Comparison of ENCODE assay signal across 7 cellular contexts in the genomic region with DNA sequence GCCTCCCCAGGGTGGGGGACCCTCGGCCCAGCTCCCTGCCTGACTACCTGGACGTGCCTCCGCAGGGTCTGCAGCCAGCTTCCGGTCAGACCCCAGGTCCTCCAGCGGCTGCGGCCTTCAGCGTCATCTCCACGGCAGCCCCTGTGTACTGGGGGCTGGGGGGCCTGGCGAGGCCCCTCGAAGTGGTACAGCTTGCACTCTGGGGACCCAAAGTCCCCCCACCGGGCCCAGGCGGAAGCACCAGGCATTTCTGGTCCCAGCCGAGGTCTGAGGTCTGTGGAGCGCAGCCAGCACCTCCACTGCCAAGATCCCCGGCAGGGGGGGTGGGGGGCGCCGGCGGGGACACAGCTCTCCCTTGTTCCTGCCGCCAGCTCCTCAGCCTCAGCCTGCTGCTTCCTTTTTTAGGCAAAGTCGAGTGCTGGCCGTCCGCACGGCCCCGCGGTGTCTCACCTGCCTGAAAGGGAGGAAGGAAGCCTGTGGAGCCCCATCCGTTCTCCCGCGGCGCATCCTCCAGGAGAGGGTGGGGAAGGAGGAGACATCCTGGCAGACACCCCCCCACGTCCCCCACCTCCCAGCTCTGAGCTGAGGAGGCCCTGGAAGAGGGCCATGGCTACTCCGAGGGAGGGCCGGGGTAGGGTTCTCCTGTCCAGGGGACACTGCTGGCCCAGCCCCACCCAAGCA. TPM values are rescaled to one million over a fixed set of nuclear protein-coding genes. Genes with fewer than 3 reads are reported as not detected.
DNase-seq lines count a peak whose midpoint lies in the region; ATAC-seq, FAIRE-seq and TF ChIP-seq lines count a peak whose summit lies in the region.
"Had no signal": no experiment of that assay in that cellular context is flagged by ENCODE, and none has a peak within 500 bp of the region (broad histone marks: within the 10 kb centered on the region; RNA-seq: fewer than 3 reads in every experiment).

No MANE protein-coding gene starts in this region.

- peak overlapping the region; percentile 57; the same call in 1 of the 3 replicates for H3K27ac ChIP-seq in K562 (ENCODE audit: extremely low read depth, low read depth, low read length)
- H3K27ac ChIP-seq in Karpas-422 (ENCODE audit: low read length) = no peak overlapping the region

- ATAC-seq in K562 = no peak
- ATAC-seq in naive thymus-derived CD8-positive, alpha-beta T cell = peak; percentile 21 to 24
- ATAC-seq in effector memory CD8-positive, alpha-beta T cell (replicated peaks) = no peak
- ATAC-seq in GM18870 (IDR thresholded peaks at IDR 0.05; ENCODE audit: unreplicated experiment) = no peak

- intact Hi-C loops in K562 (cut with micrococcal nuclease) = no loop called here

- H3K4me3 ChIP-seq in K562 (no peak overlapping the region), Karpas-422 (ENCODE audit: low read length) (no peak overlapping the region)

- H4K20me1 ChIP-seq in K562 (replicated peaks; ENCODE audit: control insufficient read depth, insufficient read depth, low read length) (no peaks in the 10 kb centered on the region), Karpas-422 (ENCODE audit: insufficient read depth, low read depth, low read length) (no peaks in the 10 kb centered on the region)

- no peak overlapping the region for H3K27ac Mint-ChIP-seq in naive thymus-derived CD8-positive, alpha-beta T cell
- no peak overlapping the region for H3K27ac Mint-ChIP-seq in effector memory CD8-positive, alpha-beta T cell
- H3K27ac Mint-ChIP-seq: activated naive CD8-positive, alpha-beta T cell treated with anti-CD3 and anti-CD28 coated beads, Interleukin-2, amount 10 ng/mL, durations not matched to agents 7 days and 5 days had no signal

- no peak for TF ChIP-seq POLR2A in K562 (conservative IDR thresholded peaks at IDR 0.05)

- TF ChIP-seq RAD21 in K562 (CRISPR knock-in tag; conservative IDR thresholded peaks at IDR 0.05 in 1 of 2, IDR thresholded peaks at IDR 0.05 in 1 of 2) = no peak

- H3K27me3 ChIP-seq in K562 (ENCODE audit: control insufficient read depth in 2 of 2, insufficient read depth in 2 of 2, low read length in 2 of 2) (no peaks in the 10 kb centered on the region), Karpas-422 (ENCODE audit: low read length) (no peaks in the 10 kb centered on the region)

- H3K4me2 ChIP-seq in K562 (ENCODE audit: insufficient read depth, low read length) = peak overlapping the region; percentile 55; the same call in 1 of the 2 replicates
- no peak overlapping the region for H3K4me2 ChIP-seq in Karpas-422 (ENCODE audit: low read depth, low read length, poor library complexity, severe bottlenecking)

- BruUV-seq in K562 (replicated peaks; lab: Mats Ljungman, UMichigan) = no TSS peak

- no peaks in the 10 kb centered on the region for H3K36me3 ChIP-seq in K562 (ENCODE audit: control insufficient read depth, insufficient read depth, low read length)
- H3K36me3 ChIP-seq in Karpas-422 (ENCODE audit: insufficient read depth, low read length) = no peaks in the 10 kb centered on the region

- POLR2A ChIA-PET in K562 (lab: Yijun Ruan, JAX) = interaction anchor here (0.6 to 1.0 kb wide), 3 partner anchors 36 to 59 kb away, joined by 3 to 5 read pairs (median 3); partner anchors contain the start of gene AURKAIP1
- POLR2A ChIA-PET in naive thymus-derived CD8-positive, alpha-beta T cell (lab: Charles Lee) = interaction anchor here (0.7 to 0.8 kb wide), 2 partner anchors 11 to 33 kb away, joined by 3 read pairs; no protein-coding TSS in a partner anchor

- no peak for FAIRE-seq in K562 (lab: Jason Lieb, UNC)

- H3K4me1 ChIP-seq in K562 (replicated peaks in 1 of 2; ENCODE audit: control insufficient read depth in 2 of 2, insufficient read depth in 2 of 2, low read length in 2 of 2) = peaks cover 45 to 96% of the 10 kb centered on the region in 2 experiments
- peaks cover 5% of the 10 kb centered on the region; the same call in 1 of the 2 replicates for H3K4me1 ChIP-seq in Karpas-422 (ENCODE audit: low read length)

- peaks cover 0 to 38% (median 7%) of the 10 kb centered on the region in 5 donors for H3K27me3 Mint-ChIP-seq in naive thymus-derived CD8-positive, alpha-beta T cell
- peaks cover 14 to 70% of the 10 kb centered on the region in 2 donors for H3K27me3 Mint-ChIP-seq in effector memory CD8-positive, alpha-beta T cell

- H3K4me3 Mint-ChIP-seq in naive thymus-derived CD8-positive, alpha-beta T cell = peak overlapping the region in 3 of 10 donors; percentile 34 to 70 (median 63)
- no peak overlapping the region for H3K4me3 Mint-ChIP-seq in effector memory CD8-positive, alpha-beta T cell

- peaks cover 3 to 10% (median 9%) of the 10 kb centered on the region in 4 donors for H3K4me1 Mint-ChIP-seq in naive thymus-derived CD8-positive, alpha-beta T cell
- H3K4me1 Mint-ChIP-seq in effector memory CD8-positive, alpha-beta T cell (ENCODE audit: low read depth in 2 of 2) = peaks cover 0 to 5% of the 10 kb centered on the region in 2 donors

- TF ChIP-seq EP300 in K562 (IDR thresholded peaks at IDR 0.05; ENCODE audit: low read length) = no peak

- H3K9me2 ChIP-seq in Karpas-422 (replicated peaks; ENCODE audit: insufficient read depth, low read length) = no peaks in the 10 kb centered on the region

- H2AFZ ChIP-seq in K562 (ENCODE audit: low read depth, low read length) = peak overlapping the region; percentile 60; the same call in 1 of the 2 replicates
- H2AFZ ChIP-seq in Karpas-422 (ENCODE audit: low read length) = no peak overlapping the region

- DNase-seq in GM03348 (ENCODE audit: low spot score) (peak; percentile 6), K562 (ENCODE audit: extremely low read depth in 1 of 4, low spot score in 3 of 4) (peak in 1 of 4 experiments; percentile 33), Karpas-422 (no peak)
- peak in 3 of 10 donors; percentile 12 to 63 (median 17) for DNase-seq in naive thymus-derived CD8-positive, alpha-beta T cell
- no peak for DNase-seq in effector memory CD8-positive, alpha-beta T cell
- DNase-seq: activated naive CD8-positive, alpha-beta T cell treated with anti-CD3 and anti-CD28 coated beads, Interleukin-2, amount 10 ng/mL, durations not matched to agents 7 days and 5 days had no signal

- H3K9me3 Mint-ChIP-seq in naive thymus-derived CD8-positive, alpha-beta T cell = no peaks in the 10 kb centered on the region
- no peaks in the 10 kb centered on the region for H3K9me3 Mint-ChIP-seq in effector memory CD8-positive, alpha-beta T cell
- H3K9me3 Mint-ChIP-seq: activated naive CD8-positive, alpha-beta T cell treated with anti-CD3 and anti-CD28 coated beads, Interleukin-2, amount 10 ng/mL, durations not matched to agents 7 days and 5 days had no signal

- no peaks in the 10 kb centered on the region for H3K9me1 ChIP-seq in K562 (ENCODE audit: control insufficient read depth, insufficient read depth, low read length)

- TF ChIP-seq CTCF in K562 (IDR thresholded peaks at IDR 0.05 in 2 of 3, conservative IDR thresholded peaks at IDR 0.05 in 1 of 3; ENCODE audit: insufficient read depth in 2 of 3, low read depth in 1 of 3, low read length in 3 of 3) = no peak

- H3K9ac ChIP-seq in K562 (ENCODE audit: insufficient read depth in 1 of 2, low read depth in 2 of 2, low read length in 2 of 2) (peak overlapping the region; percentile 34 to 90; a peak in 3 of 4 replicates), Karpas-422 (ENCODE audit: low read length) (no peak overlapping the region)

- in situ Hi-C loops in K562 (cut with MboI) = no loop called here

- 79% methylated on average over 25 of the region's 32 CpGs for WGBS in K562 (ENCODE audit: insufficient coverage, low coverage, missing lambda C conversion rate)

- no peaks in the 10 kb centered on the region for H3K36me3 Mint-ChIP-seq in naive thymus-derived CD8-positive, alpha-beta T cell
- no peaks in the 10 kb centered on the region for H3K36me3 Mint-ChIP-seq in effector memory CD8-positive, alpha-beta T cell (ENCODE audit: insufficient read depth)
- H3K36me3 Mint-ChIP-seq: activated naive CD8-positive, alpha-beta T cell treated with anti-CD3 and anti-CD28 coated beads, Interleukin-2, amount 10 ng/mL, durations not matched to agents 7 days and 5 days had no signal

- H3K79me2 ChIP-seq in K562 (ENCODE audit: control insufficient read depth, insufficient read depth, low read length) (no peaks in the 10 kb centered on the region; the same call in 2 of the 3 replicates), Karpas-422 (ENCODE audit: low read length) (no peaks in the 10 kb centered on the region)

- no peaks in the 10 kb centered on the region for H3K9me3 ChIP-seq in K562 (replicated peaks; ENCODE audit: control insufficient read depth, insufficient read depth, low read depth, low read length)
- no peaks in the 10 kb centered on the region for H3K9me3 ChIP-seq in Karpas-422 (ENCODE audit: low read length)

- CTCF ChIA-PET in K562 (lab: Yijun Ruan, JAX; ENCODE audit: low intra/inter-chr PET ratio) = no interaction called here

RNA-seq across cellular contexts. Expression of gene VWA1, which starts 1.2 kb away (rescaled TPM):
- 0.76 and 5.5 TPM in 2 replicates for total RNA-seq in K562 (2011; cell fraction: chromatin; rRNA removed; ENCODE audit: low replicate concordance)
- 5.1 and 7.2 TPM in 2 replicates for total RNA-seq in K562 (2011; cell fraction: nucleolus; rRNA removed)
- 1.9 and 3.4 TPM in 2 replicates for total RNA-seq in K562 (2011; cell fraction: nucleoplasm; rRNA removed)
- total RNA-seq in K562 (2014; rRNA removed) (4.0 and 4.6 TPM in 2 replicates), K562 (2014; rRNA removed; fragmentation: Illumina TruSeq; extraction: Trizol) (0.03 and 0.04 TPM in 2 replicates), K562 (2015; rRNA removed; fragmentation: Illumina TruSeq; extraction: Trizol) (0.98 and 1.2 TPM in 2 replicates), K562 (2021) (6.4 and 7.1 TPM in 2 replicates)
- polyA plus RNA-seq in K562 (2011; rRNA removed) (0.85 and 1.6 TPM in 2 replicates), K562 (2014; fragmentation: Illumina TruSeq; extraction: Trizol) (0.16 and 0.84 TPM in 2 replicates), K562 (2014; fragmentation: Nextera tagmentation; extraction: Ambion mirVana) (under 1 TPM; 0.01 to 0.06 TPM), K562 (2014; rRNA removed) (2.6 and 3.0 TPM in 2 replicates)
- polyA plus RNA-seq in K562 (2011; cell fraction: cytosol; rRNA removed) = 1.3 and 7.5 TPM in 2 replicates
- polyA plus RNA-seq in K562 (2011; cell fraction: nucleus; rRNA removed) = 3.0 and 6.5 TPM in 2 replicates
- 3.8 and 6.1 TPM in 2 replicates for polyA plus RNA-seq in K562 (2012)
- polyA minus RNA-seq in K562 (2011; rRNA and poly(A)+ RNA removed) = 0.42 and 0.69 TPM in 2 replicates
- 2.0 and 2.4 TPM in 2 replicates for polyA minus RNA-seq in K562 (2011; cell fraction: cytosol; rRNA and poly(A)+ RNA removed)
- polyA minus RNA-seq in K562 (2011; cell fraction: nucleus; rRNA and poly(A)+ RNA removed) = 2.7 and 4.3 TPM in 2 replicates
- not detected for total RNA-seq in naive thymus-derived CD8-positive, alpha-beta T cell
- polyA plus RNA-seq in naive thymus-derived CD8-positive, alpha-beta T cell = not detected
- not detected in 2 replicates for total RNA-seq in Karpas-422 (2014; rRNA removed; shearing (Covaris generic); ENCODE audit: low replicate concordance)

RNA-seq across cellular contexts. Expression of gene ANKRD65, which starts 13.2 kb away (rescaled TPM):
- not detected in 2 replicates for total RNA-seq in K562 (2011; cell fraction: chromatin; rRNA removed; ENCODE audit: low replicate concordance)
- not detected in 2 replicates for total RNA-seq in K562 (2011; cell fraction: nucleolus; rRNA removed)
- 0.37 TPM in 1 of 2 replicates, not detected in the other for total RNA-seq in K562 (2011; cell fraction: nucleoplasm; rRNA removed)
- total RNA-seq in K562 (2014; rRNA removed) (not detected in 2 replicates), K562 (2014; rRNA removed; fragmentation: Illumina TruSeq; extraction: Trizol) (not detected in 2 replicates), K562 (2015; rRNA removed; fragmentation: Illumina TruSeq; extraction: Trizol) (not detected in 2 replicates), K562 (2021) (not detected in 2 replicates)
- polyA plus RNA-seq in K562 (2011; rRNA removed) (not detected in 2 replicates), K562 (2014; fragmentation: Illumina TruSeq; extraction: Trizol) (not detected in 2 replicates), K562 (2014; fragmentation: Nextera tagmentation; extraction: Ambion mirVana) (not detected), K562 (2014; rRNA removed) (not detected in 2 replicates)
- polyA plus RNA-seq in K562 (2011; cell fraction: cytosol; rRNA removed) = not detected in 2 replicates
- polyA plus RNA-seq in K562 (2011; cell fraction: nucleus; rRNA removed) = not detected in 2 replicates
- 0.11 TPM in 1 of 2 replicates, not detected in the other for polyA plus RNA-seq in K562 (2012)
- not detected in 2 replicates for polyA minus RNA-seq in K562 (2011; rRNA and poly(A)+ RNA removed)
- not detected in 2 replicates for polyA minus RNA-seq in K562 (2011; cell fraction: cytosol; rRNA and poly(A)+ RNA removed)
- not detected in 2 replicates for polyA minus RNA-seq in K562 (2011; cell fraction: nucleus; rRNA and poly(A)+ RNA removed)
- total RNA-seq in naive thymus-derived CD8-positive, alpha-beta T cell = not detected
- polyA plus RNA-seq in naive thymus-derived CD8-positive, alpha-beta T cell = not detected
- not detected in 2 replicates for total RNA-seq in Karpas-422 (2014; rRNA removed; shearing (Covaris generic); ENCODE audit: low replicate concordance)
- total RNA-seq: activated naive CD8-positive, alpha-beta T cell treated with anti-CD3 and anti-CD28 coated beads, Interleukin-2, amount 10 ng/mL, durations not matched to agents 7 days and 5 days had no signal

RNA-seq across cellular contexts. Expression of gene ATAD3C, which starts 15.2 kb away (rescaled TPM):
- total RNA-seq in K562 (2011; cell fraction: chromatin; rRNA removed; ENCODE audit: low replicate concordance) = 0.21 TPM in 1 of 2 replicates, not detected in the other
- total RNA-seq in K562 (2011; cell fraction: nucleolus; rRNA removed) = under 0.01 and 0.13 TPM in 2 replicates
- total RNA-seq in K562 (2011; cell fraction: nucleoplasm; rRNA removed) = 0.07 and 0.23 TPM in 2 replicates
- not detected in 2 replicates for total RNA-seq in K562 (2014; rRNA removed)
- not detected in 2 replicates for total RNA-seq in K562 (2014; rRNA removed; fragmentation: Illumina TruSeq; extraction: Trizol)
- not detected in 2 replicates for total RNA-seq in K562 (2015; rRNA removed; fragmentation: Illumina TruSeq; extraction: Trizol)
- total RNA-seq in K562 (2021) = 0.18 and 0.60 TPM in 2 replicates
- polyA plus RNA-seq in K562 (2011; rRNA removed) = 0.03 and 0.04 TPM in 2 replicates
- polyA plus RNA-seq in K562 (2011; cell fraction: cytosol; rRNA removed) = 0.09 and 0.16 TPM in 2 replicates
- polyA plus RNA-seq in K562 (2011; cell fraction: nucleus; rRNA removed) = 0.10 and 0.21 TPM in 2 replicates
- 0.05 and 0.39 TPM in 2 replicates for polyA plus RNA-seq in K562 (2012)
- polyA plus RNA-seq in K562 (2014; fragmentation: Illumina TruSeq; extraction: Trizol) = not detected in 2 replicates
- not detected for polyA plus RNA-seq in K562 (2014; fragmentation: Nextera tagmentation; extraction: Ambion mirVana)
- polyA plus RNA-seq in K562 (2014; rRNA removed) = not detected in 2 replicates
- polyA minus RNA-seq in K562 (2011; rRNA and poly(A)+ RNA removed) = not detected in 2 replicates
- polyA minus RNA-seq in K562 (2011; cell fraction: cytosol; rRNA and poly(A)+ RNA removed) = not detected in 2 replicates
- 0.11 TPM in 1 of 2 replicates, not detected in the other for polyA minus RNA-seq in K562 (2011; cell fraction: nucleus; rRNA and poly(A)+ RNA removed)
- total RNA-seq in naive thymus-derived CD8-positive, alpha-beta T cell = under 1 TPM; 0.49 to 0.70 TPM
- polyA plus RNA-seq in naive thymus-derived CD8-positive, alpha-beta T cell = 1 to 10 TPM in 2 of 3 donors, under 1 TPM in 1; 0.04 to 3.1 (median 2.1) TPM
- total RNA-seq in Karpas-422 (2014; rRNA removed; shearing (Covaris generic); ENCODE audit: low replicate concordance) = 0.51 TPM in 1 of 2 replicates, not detected in the other

RNA-seq across cellular contexts. Expression of gene MRPL20, which starts 27.2 kb away (rescaled TPM):
- total RNA-seq in K562 (2011; cell fraction: chromatin; rRNA removed; ENCODE audit: low replicate concordance) = 98.1 and 170 TPM in 2 replicates
- 136 and 139 TPM in 2 replicates for total RNA-seq in K562 (2011; cell fraction: nucleolus; rRNA removed)
- 122 and 137 TPM in 2 replicates for total RNA-seq in K562 (2011; cell fraction: nucleoplasm; rRNA removed)
- total RNA-seq in K562 (2014; rRNA removed) (352 and 355 TPM in 2 replicates), K562 (2014; rRNA removed; fragmentation: Illumina TruSeq; extraction: Trizol) (208 and 222 TPM in 2 replicates), K562 (2015; rRNA removed; fragmentation: Illumina TruSeq; extraction: Trizol) (205 and 216 TPM in 2 replicates), K562 (2021) (224 and 229 TPM in 2 replicates)
- polyA plus RNA-seq in K562 (2011; rRNA removed) (144 and 187 TPM in 2 replicates), K562 (2014; fragmentation: Illumina TruSeq; extraction: Trizol) (180 and 264 TPM in 2 replicates), K562 (2014; fragmentation: Nextera tagmentation; extraction: Ambion mirVana) (100 to 1,000 TPM; 570 to 671 TPM), K562 (2014; rRNA removed) (420 and 491 TPM in 2 replicates)
- polyA plus RNA-seq in K562 (2011; cell fraction: cytosol; rRNA removed) = 164 and 188 TPM in 2 replicates
- polyA plus RNA-seq in K562 (2011; cell fraction: nucleus; rRNA removed) = 104 and 152 TPM in 2 replicates
- polyA plus RNA-seq in K562 (2012) = 195 and 375 TPM in 2 replicates
- polyA minus RNA-seq in K562 (2011; rRNA and poly(A)+ RNA removed) = 121 and 163 TPM in 2 replicates
- 99.9 and 107 TPM in 2 replicates for polyA minus RNA-seq in K562 (2011; cell fraction: cytosol; rRNA and poly(A)+ RNA removed)
- polyA minus RNA-seq in K562 (2011; cell fraction: nucleus; rRNA and poly(A)+ RNA removed) = 44.2 and 57.5 TPM in 2 replicates
- total RNA-seq in naive thymus-derived CD8-positive, alpha-beta T cell = 100 to 1,000 TPM; 162 to 165 TPM
- 100 to 1,000 TPM; 203 to 233 (median 224) TPM for polyA plus RNA-seq in naive thymus-derived CD8-positive, alpha-beta T cell
- total RNA-seq in Karpas-422 (2014; rRNA removed; shearing (Covaris generic); ENCODE audit: low replicate concordance) = 136 and 151 TPM in 2 replicates

RNA-seq across cellular contexts. Expression of gene CCNL2, which starts 35.1 kb away (rescaled TPM):
- total RNA-seq in K562 (2011; cell fraction: chromatin; rRNA removed; ENCODE audit: low replicate concordance) = 996 and 1,265 TPM in 2 replicates
- total RNA-seq in K562 (2011; cell fraction: nucleolus; rRNA removed) = 508 and 525 TPM in 2 replicates
- total RNA-seq in K562 (2011; cell fraction: nucleoplasm; rRNA removed) = 788 and 831 TPM in 2 replicates
- total RNA-seq in K562 (2014; rRNA removed) (147 and 176 TPM in 2 replicates), K562 (2014; rRNA removed; fragmentation: Illumina TruSeq; extraction: Trizol) (65.1 and 66.7 TPM in 2 replicates), K562 (2015; rRNA removed; fragmentation: Illumina TruSeq; extraction: Trizol) (91.0 and 94.5 TPM in 2 replicates), K562 (2021) (141 and 167 TPM in 2 replicates)
- polyA plus RNA-seq in K562 (2011; rRNA removed) (236 and 265 TPM in 2 replicates), K562 (2014; fragmentation: Illumina TruSeq; extraction: Trizol) (81.0 and 89.7 TPM in 2 replicates), K562 (2014; fragmentation: Nextera tagmentation; extraction: Ambion mirVana) (1 to 10 TPM; 2.8 to 5.6 TPM), K562 (2014; rRNA removed) (245 and 287 TPM in 2 replicates)
- 71.9 and 133 TPM in 2 replicates for polyA plus RNA-seq in K562 (2011; cell fraction: cytosol; rRNA removed)
- polyA plus RNA-seq in K562 (2011; cell fraction: nucleus; rRNA removed) = 2,539 and 2,548 TPM in 2 replicates
- 104 and 250 TPM in 2 replicates for polyA plus RNA-seq in K562 (2012)
- 70.2 and 76.2 TPM in 2 replicates for polyA minus RNA-seq in K562 (2011; rRNA and poly(A)+ RNA removed)
- polyA minus RNA-seq in K562 (2011; cell fraction: cytosol; rRNA and poly(A)+ RNA removed) = 31.4 and 45.0 TPM in 2 replicates
- polyA minus RNA-seq in K562 (2011; cell fraction: nucleus; rRNA and poly(A)+ RNA removed) = 260 and 342 TPM in 2 replicates
- total RNA-seq in naive thymus-derived CD8-positive, alpha-beta T cell = 100 to 1,000 TPM; 399 to 406 TPM
- 10 to 100 TPM; 13.4 to 28.1 (median 13.7) TPM for polyA plus RNA-seq in naive thymus-derived CD8-positive, alpha-beta T cell
- total RNA-seq in Karpas-422 (2014; rRNA removed; shearing (Covaris generic); ENCODE audit: low replicate concordance) = 97.9 and 152 TPM in 2 replicates

Comparison
In these comparisons a context has a peak if more than half of its experiments do, and no peak if none do; other contexts are left out.
1. ATAC-seq: peak in naive thymus-derived CD8-positive, alpha-beta T cell (2 of 2); none in K562 (single experiment), effector memory CD8-positive, alpha-beta T cell (single experiment) and GM18870 (single experiment).